In genomic region chr19:40398417-40399056, GRCh38 we compare ENCODE assay signal across 1 cellular context.
TF ChIP-seq lines count a peak whose summit lies in the region.

No MANE protein-coding gene starts in this region.

TF ChIP-seq in K562, 482 proteins besides CTCF, POLR2A, EP300 and RAD21 (continues in another document):
- TF ChIP-seq HMG20A (CRISPR knock-in tag; conservative IDR thresholded peaks at IDR 0.05), result no peak
- 0 out of 2 replicates have a peak, but pooled peaks have one; percentile 74 for TF ChIP-seq ZNF282 (CRISPR knock-in tag; IDR thresholded peaks at IDR 0.05)
- no peak for TF ChIP-seq ZNF77 (CRISPR knock-in tag; IDR thresholded peaks at IDR 0.05)
- TF ChIP-seq PTRF (tag; IDR thresholded peaks at IDR 0.05), result no peak
- no peak for TF ChIP-seq RBM22 (IDR thresholded peaks at IDR 0.05; ENCODE audit: low read depth, low read length, poor library complexity, severe bottlenecking)
- 0 out of 2 replicates have a peak, but pooled peaks have one; percentile 32 for TF ChIP-seq ZNF263 (CRISPR knock-in tag; IDR thresholded peaks at IDR 0.05; ENCODE audit: borderline replicate concordance)
- no peak for TF ChIP-seq PHB (CRISPR knock-in tag; IDR thresholded peaks at IDR 0.05)
- no peak for TF ChIP-seq STAT5A (IDR thresholded peaks at IDR 0.05; ENCODE audit: borderline replicate concordance, low read length)
- TF ChIP-seq CREB3L1 (IDR thresholded peaks at IDR 0.05; ENCODE audit: borderline replicate concordance, low read depth), result no peak
- no peak for TF ChIP-seq DEAF1 (CRISPR knock-in tag; IDR thresholded peaks at IDR 0.05)
- peak; percentile 39 for TF ChIP-seq CCNT2 (IDR thresholded peaks at IDR 0.05; ENCODE audit: borderline replicate concordance, extremely low read depth, insufficient read length, low read depth, low read length)
- no peak for TF ChIP-seq CGGBP1 (CRISPR knock-in tag; IDR thresholded peaks at IDR 0.05)
- no peak for TF ChIP-seq E4F1 (CRISPR knock-in tag; IDR thresholded peaks at IDR 0.05; ENCODE audit: borderline replicate concordance)
- no peak for TF ChIP-seq SMARCA5 (IDR thresholded peaks at IDR 0.05)
- peak; percentile 68; the same call in 1 of the 2 replicates for TF ChIP-seq TFAP4 (CRISPR knock-in tag; IDR thresholded peaks at IDR 0.05; ENCODE audit: borderline replicate concordance)
- 0 out of 2 replicates have a peak, but pooled peaks have one; percentile 23 for TF ChIP-seq ATF2 (CRISPR knock-in tag; IDR thresholded peaks at IDR 0.05)
- no peak for TF ChIP-seq COPS2 (conservative IDR thresholded peaks at IDR 0.05)
- TF ChIP-seq USF2 (CRISPR knock-in tag; IDR thresholded peaks at IDR 0.05), result peak; percentile 66; the same call in 1 of the 2 replicates
- TF ChIP-seq ZNF347 (CRISPR knock-in tag; IDR thresholded peaks at IDR 0.05; ENCODE audit: low read depth), result no peak
- TF ChIP-seq RERE (CRISPR knock-in tag; IDR thresholded peaks at IDR 0.05; ENCODE audit: borderline replicate concordance), result no peak
- TF ChIP-seq E2F6 (IDR thresholded peaks at IDR 0.05; ENCODE audit: borderline replicate concordance in 1 of 2, extremely low read depth in 1 of 2, insufficient read depth in 1 of 2, insufficient read length in 1 of 2, low read depth in 1 of 2, low read length in 1 of 2, poor library complexity in 1 of 2, severe bottlenecking in 1 of 2), result peak; percentile 73 to 75
- no peak for TF ChIP-seq CBX1 (IDR thresholded peaks at IDR 0.05; ENCODE audit: low read depth)
- no peak for TF ChIP-seq ETV6 (IDR thresholded peaks at IDR 0.05; ENCODE audit: borderline replicate concordance in 1 of 2, low read depth in 2 of 2, low read length in 1 of 2)
- TF ChIP-seq ETV6 (CRISPR knock-in tag; IDR thresholded peaks at IDR 0.05; ENCODE audit: borderline replicate concordance), result no peak
- TF ChIP-seq BHLHE40 (IDR thresholded peaks at IDR 0.05; ENCODE audit: low read length), result 0 out of 2 replicates have a peak, but pooled peaks have one; percentile 23
- no peak for TF ChIP-seq ZNF780A (CRISPR knock-in tag; IDR thresholded peaks at IDR 0.05)
- peak; percentile 59 for TF ChIP-seq ZFX (CRISPR knock-in tag; IDR thresholded peaks at IDR 0.05)
- no peak for TF ChIP-seq ZNF589 (CRISPR knock-in tag; IDR thresholded peaks at IDR 0.05; ENCODE audit: low read depth)
- no peak for TF ChIP-seq RUNX1 (IDR thresholded peaks at IDR 0.05; ENCODE audit: low read depth)
- TF ChIP-seq JUNB (CRISPR knock-in tag; conservative IDR thresholded peaks at IDR 0.05), result no peak
- no peak for TF ChIP-seq CREB1 (IDR thresholded peaks at IDR 0.05)
- TF ChIP-seq CREB1 (CRISPR knock-in tag; IDR thresholded peaks at IDR 0.05), result 0 out of 2 replicates have a peak, but pooled peaks have one; percentile 23
- TF ChIP-seq KDM4B (IDR thresholded peaks at IDR 0.05; ENCODE audit: borderline replicate concordance in 2 of 2, low read depth in 1 of 2), result no peak
- no peak for TF ChIP-seq TCF7L2 (IDR thresholded peaks at IDR 0.05; ENCODE audit: low read depth, low read length)
- TF ChIP-seq PML (IDR thresholded peaks at IDR 0.05; ENCODE audit: low read length), result no peak
- no peak for TF ChIP-seq ZNF583 (CRISPR knock-in tag; IDR thresholded peaks at IDR 0.05)
- TF ChIP-seq ZNF592 (IDR thresholded peaks at IDR 0.05), result no peak
- TF ChIP-seq ZNF124 (CRISPR knock-in tag; IDR thresholded peaks at IDR 0.05), result no peak; the same call in 1 of the 2 replicates
- TF ChIP-seq ZNF655 (CRISPR knock-in tag; IDR thresholded peaks at IDR 0.05), result no peak
